ENCODE assay signal across 8 cellular contexts in genomic region chr3:12483872-12484197, GRCh38. TPM values are rescaled to one million over a fixed set of nuclear protein-coding genes. Genes with fewer than 3 reads are reported as not detected.
A peak's percentile ranks its signal among the peaks of the same experiment; 100 is the strongest.
DNase-seq lines count a peak whose midpoint lies in the region; ATAC-seq and TF ChIP-seq lines count a peak whose summit lies in the region.

No MANE protein-coding gene starts in this region.

- DNase-seq in Calu3 (no peak), NCI-H146 treated with DMSO at 0.1 percent for 48 hours (lab: John Stamatoyannopoulos, UW; ENCODE audit: unreplicated experiment) (peak; percentile 78), osteoblast (ENCODE audit: insufficient read length, low spot score, missing footprints) (no peak), DMS153 (lab: John Stamatoyannopoulos, UW) (no peak), SHP77 (lab: John Stamatoyannopoulos, UW) (no peak), COR-L47 (lab: John Stamatoyannopoulos, UW) (no peak)

- peak overlapping the region; percentile 98 for H2AFZ ChIP-seq in osteoblast (ENCODE audit: low read length)

- H3K4me1 ChIP-seq in endocrine pancreas (ENCODE audit: control insufficient read depth, insufficient read depth, low read length): no peaks in the 10 kb centered on the region
- peaks cover 14% of the 10 kb centered on the region for H3K4me1 ChIP-seq in osteoblast (ENCODE audit: insufficient read depth, low read length)

- peak overlapping the region; percentile 22 for H3K9ac ChIP-seq in endocrine pancreas (ENCODE audit: control insufficient read depth, insufficient read depth, low read length)

- H3K4me3 ChIP-seq in endocrine pancreas (ENCODE audit: control insufficient read depth, insufficient read depth, low read length): peak overlapping the region; percentile 51
- H3K4me3 ChIP-seq in osteoblast (ENCODE audit: insufficient read depth, low read length): peak overlapping the region; percentile 84

- peaks cover 29% of the 10 kb centered on the region for H3K79me2 ChIP-seq in osteoblast (ENCODE audit: insufficient read depth, low read length)

- no peaks in the 10 kb centered on the region for H3K27me3 ChIP-seq in endocrine pancreas (ENCODE audit: control insufficient read depth, insufficient read depth, low read length)
- H3K27me3 ChIP-seq in osteoblast (ENCODE audit: insufficient read depth, low read length): no peaks in the 10 kb centered on the region

- H3K9me3 Mint-ChIP-seq in Calu3 (ENCODE audit: low read depth, unreplicated experiment): no peaks in the 10 kb centered on the region

- H3K27ac Mint-ChIP-seq in Calu3 (ENCODE audit: unreplicated experiment): peak overlapping the region; percentile 69

- H3K36me3 ChIP-seq in endocrine pancreas (ENCODE audit: control insufficient read depth, insufficient read depth, low read length) (no peaks in the 10 kb centered on the region), osteoblast (ENCODE audit: insufficient read depth, low read length) (no peaks in the 10 kb centered on the region)

- no peak for ATAC-seq in GM18867 (IDR thresholded peaks at IDR 0.05; ENCODE audit: unreplicated experiment)

- TF ChIP-seq CTCF in Calu3 (IDR thresholded peaks at IDR 0.05; ENCODE audit: unreplicated experiment): no peak
- no peak for TF ChIP-seq CTCF in osteoblast (IDR thresholded peaks at IDR 0.05; ENCODE audit: extremely low read depth, low read depth, low read length)

- H3K4me2 ChIP-seq in osteoblast (ENCODE audit: insufficient read depth, low read length): peak overlapping the region; percentile 99

- H3K27me3 Mint-ChIP-seq in Calu3 (ENCODE audit: unreplicated experiment): no peaks in the 10 kb centered on the region

- H3K4me3 Mint-ChIP-seq in Calu3 (ENCODE audit: low read depth, unreplicated experiment): peak overlapping the region; percentile 83

- H3K4me1 Mint-ChIP-seq in Calu3 (ENCODE audit: low read depth, unreplicated experiment): peaks cover 55% of the 10 kb centered on the region

- intact Hi-C loops in Calu3 (cut with micrococcal nuclease; ENCODE audit: unreplicated experiment): loop anchor here (2.0 to 5.0 kb wide), 3 partner anchors 37 to 197 kb away; partner anchors contain the start of genes MKRN2OS and PPARG

- no peak overlapping the region for H3K27ac ChIP-seq in osteoblast (ENCODE audit: low read depth, low read length)

- H3K9me3 ChIP-seq in endocrine pancreas (ENCODE audit: control insufficient read depth, low read length) (no peaks in the 10 kb centered on the region), osteoblast (ENCODE audit: low read depth, low read length) (no peaks in the 10 kb centered on the region)

- CTCF ChIA-PET in Calu3 (lab: Charles Lee): interaction anchor here (0.7 to 2.4 kb wide), 7 partner anchors 12 to 349 kb away, joined by 3 to 7 read pairs (median 3); partner anchors contain the start of gene MKRN2OS

- H4K20me1 ChIP-seq in osteoblast (ENCODE audit: insufficient read depth, low read length): no peaks in the 10 kb centered on the region

- peaks cover 21% of the 10 kb centered on the region for H3K36me3 Mint-ChIP-seq in Calu3 (ENCODE audit: insufficient read depth, unreplicated experiment)

- BruUV-seq in Calu3 (replicated peaks; lab: Mats Ljungman, UMichigan): TSS peak; percentile 66

RNA-seq across cellular contexts. Expression of gene TSEN2, which starts 0.4 kb away (rescaled TPM):
- total RNA-seq in Calu3 (2022) (26.7 and 32.0 TPM in 2 replicates), osteoblast (13.0 and 14.1 TPM in 2 replicates)
